22 cellular contexts compared by ENCODE assay signal in the genomic region with DNA sequence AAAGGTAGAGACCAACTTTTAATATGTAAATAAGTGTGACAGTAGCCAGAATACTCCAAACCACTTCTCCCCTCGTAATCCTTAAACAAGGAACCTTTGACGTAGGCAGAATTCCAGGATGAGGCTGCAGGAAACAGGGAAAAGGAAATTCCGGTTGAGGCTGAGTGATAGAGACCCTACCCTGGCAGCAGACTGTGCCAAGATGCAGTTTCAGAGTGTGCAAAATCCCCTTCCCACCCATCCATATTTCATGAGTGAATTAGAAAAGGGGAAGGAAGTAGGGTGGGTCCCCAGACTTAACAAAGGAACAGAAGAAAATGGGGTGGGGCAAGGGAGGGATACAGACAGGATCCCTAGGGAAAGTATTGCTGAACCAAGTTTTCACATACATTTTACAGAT.
DNase-seq lines count a peak whose midpoint lies in the region; ATAC-seq and TF ChIP-seq lines count a peak whose summit lies in the region.
"Had no signal": no experiment of that assay in that cellular context is flagged by ENCODE, and none has a peak within 500 bp of the region (broad histone marks: within the 10 kb centered on the region; RNA-seq: fewer than 3 reads in every experiment).

No MANE protein-coding gene starts in this region.

- H3K4me3 ChIP-seq in adrenal gland (no peak overlapping the region), esophagus squamous epithelium (peak overlapping the region in 1 of 4 donors; percentile 1), lower lobe of right lung (peak overlapping the region; percentile 56)
- H3K4me3 ChIP-seq: MG63 had no signal

- DNase-seq in adrenal gland (peak in 2 of 7 donors; percentile 13 to 19), esophagus squamous epithelium (lab: John Stamatoyannopoulos, UW) (no peak), lower lobe of right lung (no peak), NCI-H69 (lab: John Stamatoyannopoulos, UW) (no peak), NCI-H82 treated with DMSO at 0.1 percent for 48 hours (lab: John Stamatoyannopoulos, UW; ENCODE audit: unreplicated experiment) (no peak)
- DNase-seq in NK-92 treated with Interleukin-12 subunit alpha and Interleukin-12 subunit beta, amount 100 ng/mL, for 24 hours (lab: John Stamatoyannopoulos, UW): no peak
- no peak for DNase-seq in activated CD4-positive, alpha-beta T cell treated with anti-CD3 and anti-CD28 coated beads for 4 hours
- DNase-seq: activated CD8-positive, alpha-beta memory T cell treated with anti-CD3 and anti-CD28 coated beads, Interleukin-2, amount 50 U/mL, for 48 hours; activated naive CD8-positive, alpha-beta T cell treated with anti-CD3 and anti-CD28 coated beads, Interleukin-2, amount 50 U/mL, for 24 hours; brain microvascular endothelial cell; CD4-positive, CD25-positive, alpha-beta regulatory T cell; cortex of kidney; hippocampal formation; MG63; naive thymus-derived CD8-positive, alpha-beta T cell; NCI-H146; NCI-H2171; NCI-H526; T-helper 9 cell had no signal

- H3K27me3 ChIP-seq in adrenal gland (no peaks in the 10 kb centered on the region), esophagus squamous epithelium (no peaks in the 10 kb centered on the region), lower lobe of right lung (ENCODE audit: low read depth) (no peaks in the 10 kb centered on the region)
- H3K27me3 ChIP-seq: brain microvascular endothelial cell, MG63 had no signal

- H3K36me3 ChIP-seq in adrenal gland (replicated peaks in 1 of 2) (no peaks in the 10 kb centered on the region), esophagus squamous epithelium (no peaks in the 10 kb centered on the region), lower lobe of right lung (no peaks in the 10 kb centered on the region)
- H3K36me3 ChIP-seq: brain microvascular endothelial cell, MG63 had no signal

- H3K9me3 ChIP-seq in adrenal gland (replicated peaks in 1 of 3): no peaks in the 10 kb centered on the region
- no peaks in the 10 kb centered on the region for H3K9me3 ChIP-seq in esophagus squamous epithelium
- no peaks in the 10 kb centered on the region for H3K9me3 ChIP-seq in lower lobe of right lung
- H3K9me3 ChIP-seq: MG63 had no signal

- intact Hi-C loops in adrenal gland (cut with DNase I): no loop called here
- intact Hi-C loops in esophagus squamous epithelium (cut with DNase I): no loop called here
- intact Hi-C loops in lower lobe of right lung (cut with DNase I): no loop called here

- WGBS in adrenal gland, 4 donors: 42 to 55% (median 46%) methylated on average over 3 of the region's 3 CpGs
- WGBS in esophagus squamous epithelium, 2 donors: 55 to 59% methylated on average over 3 of the region's 3 CpGs

- H3K4me1 ChIP-seq in adrenal gland (replicated peaks in 1 of 2) (peaks cover 0 to 22% of the 10 kb centered on the region in 2 donors), esophagus squamous epithelium (peaks cover 2 to 79% (median 22%) of the 10 kb centered on the region in 3 donors), lower lobe of right lung (peaks cover 31% of the 10 kb centered on the region)

- TF ChIP-seq POLR2A in adrenal gland (IDR thresholded peaks at IDR 0.05): no peak
- TF ChIP-seq POLR2A in esophagus squamous epithelium (IDR thresholded peaks at IDR 0.05): no peak

- H3K27ac ChIP-seq in adrenal gland: peak overlapping the region in 3 of 5 donors; percentile 35 to 65 (median 51)
- peak overlapping the region in 3 of 4 donors; percentile 30 to 78 (median 58) for H3K27ac ChIP-seq in esophagus squamous epithelium
- peak overlapping the region; percentile 76 for H3K27ac ChIP-seq in lower lobe of right lung
- H3K27ac ChIP-seq in temporal lobe (ENCODE audit: low read depth, low read length): peak overlapping the region; percentile 98
- H3K27ac ChIP-seq: brain microvascular endothelial cell, RWPE1 had no signal

- no peak for TF ChIP-seq CTCF in adrenal gland (IDR thresholded peaks at IDR 0.05)
- TF ChIP-seq CTCF in esophagus squamous epithelium (IDR thresholded peaks at IDR 0.05): no peak
- TF ChIP-seq CTCF in lower lobe of right lung (IDR thresholded peaks at IDR 0.05): no peak

- ATAC-seq in lower lobe of right lung: peak; percentile 39 to 54
- ATAC-seq: activated naive CD8-positive, alpha-beta T cell treated with anti-CD3 and anti-CD28 coated beads, Interleukin-2, amount 50 U/mL, for 24 hours; naive thymus-derived CD8-positive, alpha-beta T cell; sciatic nerve had no signal
